28 cellular contexts compared by ENCODE assay signal in genomic region chr5:60371065-60371464, GRCh38.
"Had no signal": no experiment of that assay in that cellular context is flagged by ENCODE, and none has a peak within 500 bp of the region (broad histone marks: within the 10 kb centered on the region; RNA-seq: fewer than 3 reads in every experiment).

No MANE protein-coding gene starts in this region.

- H3K4me3 Mint-ChIP-seq: naive thymus-derived CD4-positive, alpha-beta T cell had no signal

- H3K4me1 ChIP-seq: foreskin keratinocyte, heart left ventricle, left lung, thyroid gland, vagina had no signal

- H3K27me3 Mint-ChIP-seq: naive thymus-derived CD4-positive, alpha-beta T cell had no signal

- H3K27me3 ChIP-seq: esophagus muscularis mucosa, foreskin keratinocyte, gastroesophageal sphincter, heart left ventricle, hepatocyte, left lung, ovary, stomach, thyroid gland, vagina had no signal

- H3K27ac Mint-ChIP-seq: naive thymus-derived CD4-positive, alpha-beta T cell; progenitor cell of endocrine pancreas had no signal

- H3K4me2 ChIP-seq: hepatocyte, smooth muscle cell had no signal

- H3K36me3 Mint-ChIP-seq: naive thymus-derived CD4-positive, alpha-beta T cell had no signal

- H3K9me3 ChIP-seq: esophagus muscularis mucosa, gastroesophageal sphincter, heart left ventricle, left lung, ovary, stomach, thyroid gland, vagina had no signal

- ATAC-seq: foreskin keratinocyte; gastroesophageal sphincter; heart left ventricle; left cardiac atrium; left lung; naive thymus-derived CD4-positive, alpha-beta T cell; sciatic nerve had no signal

- H3K36me3 ChIP-seq: esophagus muscularis mucosa, gastroesophageal sphincter, heart left ventricle, left lung, ovary, stomach, thyroid gland, vagina had no signal

- DNase-seq: dermis blood vessel endothelial cell; effector memory CD4-positive, alpha-beta T cell; foreskin keratinocyte; heart left ventricle; left cardiac atrium; left lung; mesenchymal stem cell; midbrain; naive thymus-derived CD4-positive, alpha-beta T cell; occipital lobe; ovary; stimulated activated CD4-positive, alpha-beta T cell treated with anti-CD3 and anti-CD28 coated beads, Interleukin-12 subunit alpha, Interleukin-12 subunit beta, amount 100 ng/mL, for 4 hours; stimulated activated CD4-positive, alpha-beta T cell treated with anti-CD3 and anti-CD28 coated beads, Interleukin-1b, Interleukin-23, amount 100 ng/mL, for 48 hours; stimulated activated CD4-positive, alpha-beta T cell treated with anti-CD3 and anti-CD28 coated beads, Interleukin-4, amount 100 ng/mL, for 1 hour; stimulated activated CD8-positive, alpha-beta memory T cell treated with anti-CD3 and anti-CD28 coated beads, Interleukin-4, amount 100 ng/mL, for 48 hours; stimulated activated naive CD4-positive, alpha-beta T cell; stomach; thyroid gland; trophoblast cell had no signal

- H3K4me3 ChIP-seq: coronary artery, esophagus muscularis mucosa, gastroesophageal sphincter, heart left ventricle, hepatocyte, left lung, ovary, smooth muscle cell, stomach, thyroid gland, vagina had no signal

- H3K4me1 Mint-ChIP-seq: naive thymus-derived CD4-positive, alpha-beta T cell had no signal

- H2AFZ ChIP-seq: hepatocyte had no signal

- FAIRE-seq: endothelial cell of umbilical vein had no signal

- H3K27ac ChIP-seq: coronary artery, esophagus muscularis mucosa, foreskin keratinocyte, gastroesophageal sphincter, heart left ventricle, hepatocyte, left lung, ovary, thyroid gland, vagina had no signal

- H3K79me2 ChIP-seq: hepatocyte had no signal
